ENCODE assay signal across 1 cellular context in the genomic region with DNA sequence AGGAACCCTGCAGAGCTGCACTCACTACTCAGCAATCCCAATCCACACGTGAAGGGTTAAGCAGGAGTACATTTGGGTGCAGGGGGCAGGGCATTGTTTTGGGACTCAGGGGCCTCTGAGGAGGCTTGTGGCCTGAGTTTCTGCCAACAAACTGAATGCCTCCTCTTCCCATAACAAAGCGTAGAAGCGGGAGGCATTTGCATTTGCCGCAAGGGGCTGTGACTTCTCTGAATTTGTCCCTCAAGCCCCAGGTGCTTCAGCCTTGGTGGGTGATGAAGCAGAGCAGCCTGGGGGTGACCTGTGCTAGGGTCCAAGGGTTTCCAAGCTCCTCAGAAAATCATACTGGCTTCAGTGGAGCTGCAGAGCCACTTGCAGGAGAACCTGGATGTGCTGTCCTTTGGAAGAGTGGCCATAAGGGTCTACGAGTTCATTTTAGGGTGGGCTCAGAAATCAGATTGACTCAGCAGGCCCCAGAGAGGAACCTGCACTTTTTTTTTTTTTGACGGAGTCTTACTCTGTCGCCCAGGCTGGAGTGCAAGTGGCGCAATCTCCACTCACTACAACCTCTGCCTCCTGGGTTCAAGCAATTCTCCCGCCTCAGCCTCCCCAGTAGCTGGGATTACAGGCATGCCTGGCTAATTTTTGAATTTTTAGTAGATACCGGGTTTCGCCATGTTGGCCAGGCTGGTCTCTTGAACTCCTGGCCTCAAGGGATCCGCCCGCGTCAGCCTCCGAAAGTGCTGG.
TF ChIP-seq lines count a peak whose summit lies in the region.

No MANE protein-coding gene starts in this region.

TF ChIP-seq in H1, 55 proteins besides CTCF, POLR2A, EP300 and RAD21 (continues in another document):
- TF ChIP-seq GABPA (IDR thresholded peaks at IDR 0.05; ENCODE audit: borderline replicate concordance, insufficient read depth, low read length) (no peak), RNF2 (IDR thresholded peaks at IDR 0.05; ENCODE audit: borderline replicate concordance, low read depth, low read length, missing control alignments, poor library complexity, severe bottlenecking) (no peak), CEBPB (IDR thresholded peaks at IDR 0.05; ENCODE audit: low read depth, low read length) (peak; percentile 42; the same call in 1 of the 2 replicates), JUND (IDR thresholded peaks at IDR 0.05; ENCODE audit: low read length) (no peak), TBP (IDR thresholded peaks at IDR 0.05; ENCODE audit: low read depth, low read length) (peak; percentile 82; the same call in 1 of the 2 replicates), GTF2F1 (IDR thresholded peaks at IDR 0.05; ENCODE audit: borderline replicate concordance, low read depth, low read length) (peak; percentile 56; the same call in 1 of the 2 replicates), TAF7 (optimal IDR thresholded peaks at IDR 0.05; ENCODE audit: borderline replicate concordance, low read depth, low read length) (peak; percentile 87), BACH1 (IDR thresholded peaks at IDR 0.05; ENCODE audit: low read length) (peak; percentile 42; the same call in 1 of the 2 replicates), CTBP2 (IDR thresholded peaks at IDR 0.05; ENCODE audit: borderline replicate concordance, insufficient read depth, insufficient read length, low read length) (peak; percentile 51), KDM5A (IDR thresholded peaks at IDR 0.05; ENCODE audit: low read length) (no peak), HDAC2 (IDR thresholded peaks at IDR 0.05; ENCODE audit: borderline replicate concordance in 1 of 2, low read depth in 2 of 2, low read length in 2 of 2) (0 out of 4 replicates have a peak, but pooled peaks of 1 of the 2 experiments have one; percentile 50), SP4 (IDR thresholded peaks at IDR 0.05; ENCODE audit: low read length) (no peak), YY1 (IDR thresholded peaks at IDR 0.05; ENCODE audit: low read depth, low read length) (0 out of 2 replicates have a peak, but pooled peaks have one; percentile 39), ZNF274 (IDR thresholded peaks at IDR 0.05; ENCODE audit: borderline replicate concordance, extremely low read depth, low read length) (no peak), FOSL1 (IDR thresholded peaks at IDR 0.05; ENCODE audit: insufficient read depth, low read depth, low read length) (no peak), CBX5 (IDR thresholded peaks at IDR 0.05; ENCODE audit: low read depth, low read length) (no peak), SUZ12 (IDR thresholded peaks at IDR 0.05; ENCODE audit: low read length) (no peak), SRF (IDR thresholded peaks at IDR 0.05; ENCODE audit: low read depth, low read length) (no peak), ASH2L (IDR thresholded peaks at IDR 0.05; ENCODE audit: low read length) (peak; percentile 84), MAFK (IDR thresholded peaks at IDR 0.05; ENCODE audit: low read depth, low read length) (no peak), NANOG (IDR thresholded peaks at IDR 0.05; ENCODE audit: insufficient read depth, low read depth, low read length, poor library complexity, severe bottlenecking) (peak; percentile 72), PHF8 (conservative IDR thresholded peaks at IDR 0.05; ENCODE audit: low read depth, low read length) (0 out of 2 replicates have a peak, but pooled peaks have one; percentile 32), CREB1 (IDR thresholded peaks at IDR 0.05) (peak; percentile 33; the same call in 1 of the 2 replicates), EGR1 (IDR thresholded peaks at IDR 0.05; ENCODE audit: borderline replicate concordance, low read depth, low read length) (no peak), KDM4A (IDR thresholded peaks at IDR 0.05; ENCODE audit: low read depth, low read length, severe bottlenecking) (no peak), TEAD4 (IDR thresholded peaks at IDR 0.05; ENCODE audit: low read depth, low read length) (no peak), BCL11A (IDR thresholded peaks at IDR 0.05; ENCODE audit: low read depth in 2 of 2, low read length in 2 of 2) (no peak), SIRT6 (IDR thresholded peaks at IDR 0.05; ENCODE audit: low read length) (no peak), TCF12 (IDR thresholded peaks at IDR 0.05; ENCODE audit: low read depth, low read length) (0 out of 2 replicates have a peak, but pooled peaks have one; percentile 51), BRCA1 (IDR thresholded peaks at IDR 0.05; ENCODE audit: low read depth, low read length) (no peak), RBBP5 (IDR thresholded peaks at IDR 0.05; ENCODE audit: borderline replicate concordance, low read depth, low read length) (peak; percentile 61; the same call in 1 of the 2 replicates), POU5F1 (IDR thresholded peaks at IDR 0.05; ENCODE audit: low read depth, low read length) (0 out of 2 replicates have a peak, but pooled peaks have one; percentile 60), RXRA (IDR thresholded peaks at IDR 0.05; ENCODE audit: insufficient read depth, low read depth, low read length) (0 out of 2 replicates have a peak, but pooled peaks have one; percentile 38), EZH2 (IDR thresholded peaks at IDR 0.05; ENCODE audit: low read depth, low read length, severe bottlenecking) (no peak), NRF1 (IDR thresholded peaks at IDR 0.05; ENCODE audit: low read depth, low read length) (no peak), SIX5 (IDR thresholded peaks at IDR 0.05; ENCODE audit: low read depth, low read length) (no peak), CBX8 (IDR thresholded peaks at IDR 0.05; ENCODE audit: borderline replicate concordance, low read depth, low read length) (no peak), TAF1 (IDR thresholded peaks at IDR 0.05; ENCODE audit: low read depth, low read length) (peak; percentile 84), CHD1 (IDR thresholded peaks at IDR 0.05; ENCODE audit: low read depth, low read length) (no peak), KDM1A (IDR thresholded peaks at IDR 0.05; ENCODE audit: borderline replicate concordance, low read length) (no peak), RFX5 (IDR thresholded peaks at IDR 0.05; ENCODE audit: borderline replicate concordance, low read depth, low read length) (no peak), SIN3A (conservative IDR thresholded peaks at IDR 0.05 in 1 of 2, IDR thresholded peaks at IDR 0.05 in 1 of 2; ENCODE audit: low read depth in 1 of 2, low read length in 2 of 2) (peak; percentile 60 to 75; a peak in 2 of 4 replicates), SP1 (IDR thresholded peaks at IDR 0.05; ENCODE audit: low read depth, low read length) (peak; percentile 90), SAP30 (IDR thresholded peaks at IDR 0.05; ENCODE audit: insufficient read depth, insufficient replicate concordance, low read length) (no peak), HDAC6 (IDR thresholded peaks at IDR 0.05; ENCODE audit: low read depth, low read length) (no peak), JUN (IDR thresholded peaks at IDR 0.05; ENCODE audit: low read depth, low read length) (no peak), POLR2AphosphoS5 (IDR thresholded peaks at IDR 0.05; ENCODE audit: low read depth, low read length) (peak; percentile 90), CHD2 (IDR thresholded peaks at IDR 0.05; ENCODE audit: low read length) (0 out of 2 replicates have a peak, but pooled peaks have one; percentile 43)
- TF ChIP-seq, protein P1, sequence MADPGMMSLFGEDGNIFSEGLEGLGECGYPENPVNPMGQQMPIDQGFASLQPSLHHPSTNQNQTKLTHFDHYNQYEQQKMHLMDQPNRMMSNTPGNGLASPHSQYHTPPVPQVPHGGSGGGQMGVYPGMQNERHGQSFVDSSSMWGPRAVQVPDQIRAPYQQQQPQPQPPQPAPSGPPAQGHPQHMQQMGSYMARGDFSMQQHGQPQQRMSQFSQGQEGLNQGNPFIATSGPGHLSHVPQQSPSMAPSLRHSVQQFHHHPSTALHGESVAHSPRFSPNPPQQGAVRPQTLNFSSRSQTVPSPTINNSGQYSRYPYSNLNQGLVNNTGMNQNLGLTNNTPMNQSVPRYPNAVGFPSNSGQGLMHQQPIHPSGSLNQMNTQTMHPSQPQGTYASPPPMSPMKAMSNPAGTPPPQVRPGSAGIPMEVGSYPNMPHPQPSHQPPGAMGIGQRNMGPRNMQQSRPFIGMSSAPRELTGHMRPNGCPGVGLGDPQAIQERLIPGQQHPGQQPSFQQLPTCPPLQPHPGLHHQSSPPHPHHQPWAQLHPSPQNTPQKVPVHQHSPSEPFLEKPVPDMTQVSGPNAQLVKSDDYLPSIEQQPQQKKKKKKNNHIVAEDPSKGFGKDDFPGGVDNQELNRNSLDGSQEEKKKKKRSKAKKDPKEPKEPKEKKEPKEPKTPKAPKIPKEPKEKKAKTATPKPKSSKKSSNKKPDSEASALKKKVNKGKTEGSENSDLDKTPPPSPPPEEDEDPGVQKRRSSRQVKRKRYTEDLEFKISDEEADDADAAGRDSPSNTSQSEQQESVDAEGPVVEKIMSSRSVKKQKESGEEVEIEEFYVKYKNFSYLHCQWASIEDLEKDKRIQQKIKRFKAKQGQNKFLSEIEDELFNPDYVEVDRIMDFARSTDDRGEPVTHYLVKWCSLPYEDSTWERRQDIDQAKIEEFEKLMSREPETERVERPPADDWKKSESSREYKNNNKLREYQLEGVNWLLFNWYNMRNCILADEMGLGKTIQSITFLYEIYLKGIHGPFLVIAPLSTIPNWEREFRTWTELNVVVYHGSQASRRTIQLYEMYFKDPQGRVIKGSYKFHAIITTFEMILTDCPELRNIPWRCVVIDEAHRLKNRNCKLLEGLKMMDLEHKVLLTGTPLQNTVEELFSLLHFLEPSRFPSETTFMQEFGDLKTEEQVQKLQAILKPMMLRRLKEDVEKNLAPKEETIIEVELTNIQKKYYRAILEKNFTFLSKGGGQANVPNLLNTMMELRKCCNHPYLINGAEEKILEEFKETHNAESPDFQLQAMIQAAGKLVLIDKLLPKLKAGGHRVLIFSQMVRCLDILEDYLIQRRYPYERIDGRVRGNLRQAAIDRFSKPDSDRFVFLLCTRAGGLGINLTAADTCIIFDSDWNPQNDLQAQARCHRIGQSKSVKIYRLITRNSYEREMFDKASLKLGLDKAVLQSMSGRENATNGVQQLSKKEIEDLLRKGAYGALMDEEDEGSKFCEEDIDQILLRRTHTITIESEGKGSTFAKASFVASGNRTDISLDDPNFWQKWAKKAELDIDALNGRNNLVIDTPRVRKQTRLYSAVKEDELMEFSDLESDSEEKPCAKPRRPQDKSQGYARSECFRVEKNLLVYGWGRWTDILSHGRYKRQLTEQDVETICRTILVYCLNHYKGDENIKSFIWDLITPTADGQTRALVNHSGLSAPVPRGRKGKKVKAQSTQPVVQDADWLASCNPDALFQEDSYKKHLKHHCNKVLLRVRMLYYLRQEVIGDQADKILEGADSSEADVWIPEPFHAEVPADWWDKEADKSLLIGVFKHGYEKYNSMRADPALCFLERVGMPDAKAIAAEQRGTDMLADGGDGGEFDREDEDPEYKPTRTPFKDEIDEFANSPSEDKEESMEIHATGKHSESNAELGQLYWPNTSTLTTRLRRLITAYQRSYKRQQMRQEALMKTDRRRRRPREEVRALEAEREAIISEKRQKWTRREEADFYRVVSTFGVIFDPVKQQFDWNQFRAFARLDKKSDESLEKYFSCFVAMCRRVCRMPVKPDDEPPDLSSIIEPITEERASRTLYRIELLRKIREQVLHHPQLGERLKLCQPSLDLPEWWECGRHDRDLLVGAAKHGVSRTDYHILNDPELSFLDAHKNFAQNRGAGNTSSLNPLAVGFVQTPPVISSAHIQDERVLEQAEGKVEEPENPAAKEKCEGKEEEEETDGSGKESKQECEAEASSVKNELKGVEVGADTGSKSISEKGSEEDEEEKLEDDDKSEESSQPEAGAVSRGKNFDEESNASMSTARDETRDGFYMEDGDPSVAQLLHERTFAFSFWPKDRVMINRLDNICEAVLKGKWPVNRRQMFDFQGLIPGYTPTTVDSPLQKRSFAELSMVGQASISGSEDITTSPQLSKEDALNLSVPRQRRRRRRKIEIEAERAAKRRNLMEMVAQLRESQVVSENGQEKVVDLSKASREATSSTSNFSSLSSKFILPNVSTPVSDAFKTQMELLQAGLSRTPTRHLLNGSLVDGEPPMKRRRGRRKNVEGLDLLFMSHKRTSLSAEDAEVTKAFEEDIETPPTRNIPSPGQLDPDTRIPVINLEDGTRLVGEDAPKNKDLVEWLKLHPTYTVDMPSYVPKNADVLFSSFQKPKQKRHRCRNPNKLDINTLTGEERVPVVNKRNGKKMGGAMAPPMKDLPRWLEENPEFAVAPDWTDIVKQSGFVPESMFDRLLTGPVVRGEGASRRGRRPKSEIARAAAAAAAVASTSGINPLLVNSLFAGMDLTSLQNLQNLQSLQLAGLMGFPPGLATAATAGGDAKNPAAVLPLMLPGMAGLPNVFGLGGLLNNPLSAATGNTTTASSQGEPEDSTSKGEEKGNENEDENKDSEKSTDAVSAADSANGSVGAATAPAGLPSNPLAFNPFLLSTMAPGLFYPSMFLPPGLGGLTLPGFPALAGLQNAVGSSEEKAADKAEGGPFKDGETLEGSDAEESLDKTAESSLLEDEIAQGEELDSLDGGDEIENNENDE (IDR thresholded peaks at IDR 0.05; ENCODE audit: insufficient replicate concordance, low read length), result peak; percentile 26
- TF ChIP-seq, protein P2, sequence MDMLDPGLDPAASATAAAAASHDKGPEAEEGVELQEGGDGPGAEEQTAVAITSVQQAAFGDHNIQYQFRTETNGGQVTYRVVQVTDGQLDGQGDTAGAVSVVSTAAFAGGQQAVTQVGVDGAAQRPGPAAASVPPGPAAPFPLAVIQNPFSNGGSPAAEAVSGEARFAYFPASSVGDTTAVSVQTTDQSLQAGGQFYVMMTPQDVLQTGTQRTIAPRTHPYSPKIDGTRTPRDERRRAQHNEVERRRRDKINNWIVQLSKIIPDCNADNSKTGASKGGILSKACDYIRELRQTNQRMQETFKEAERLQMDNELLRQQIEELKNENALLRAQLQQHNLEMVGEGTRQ (IDR thresholded peaks at IDR 0.05; ENCODE audit: low read length), result no peak
- TF ChIP-seq, protein P3, sequence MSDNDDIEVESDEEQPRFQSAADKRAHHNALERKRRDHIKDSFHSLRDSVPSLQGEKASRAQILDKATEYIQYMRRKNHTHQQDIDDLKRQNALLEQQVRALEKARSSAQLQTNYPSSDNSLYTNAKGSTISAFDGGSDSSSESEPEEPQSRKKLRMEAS (IDR thresholded peaks at IDR 0.05), result no peak
- TF ChIP-seq, protein P4, sequence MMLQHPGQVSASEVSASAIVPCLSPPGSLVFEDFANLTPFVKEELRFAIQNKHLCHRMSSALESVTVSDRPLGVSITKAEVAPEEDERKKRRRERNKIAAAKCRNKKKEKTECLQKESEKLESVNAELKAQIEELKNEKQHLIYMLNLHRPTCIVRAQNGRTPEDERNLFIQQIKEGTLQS (IDR thresholded peaks at IDR 0.05; ENCODE audit: insufficient read depth, low read depth, low read length), result no peak
- TF ChIP-seq, protein P5, sequence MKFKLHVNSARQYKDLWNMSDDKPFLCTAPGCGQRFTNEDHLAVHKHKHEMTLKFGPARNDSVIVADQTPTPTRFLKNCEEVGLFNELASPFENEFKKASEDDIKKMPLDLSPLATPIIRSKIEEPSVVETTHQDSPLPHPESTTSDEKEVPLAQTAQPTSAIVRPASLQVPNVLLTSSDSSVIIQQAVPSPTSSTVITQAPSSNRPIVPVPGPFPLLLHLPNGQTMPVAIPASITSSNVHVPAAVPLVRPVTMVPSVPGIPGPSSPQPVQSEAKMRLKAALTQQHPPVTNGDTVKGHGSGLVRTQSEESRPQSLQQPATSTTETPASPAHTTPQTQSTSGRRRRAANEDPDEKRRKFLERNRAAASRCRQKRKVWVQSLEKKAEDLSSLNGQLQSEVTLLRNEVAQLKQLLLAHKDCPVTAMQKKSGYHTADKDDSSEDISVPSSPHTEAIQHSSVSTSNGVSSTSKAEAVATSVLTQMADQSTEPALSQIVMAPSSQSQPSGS (IDR thresholded peaks at IDR 0.05; ENCODE audit: low read length), result no peak
- TF ChIP-seq, protein P6, sequence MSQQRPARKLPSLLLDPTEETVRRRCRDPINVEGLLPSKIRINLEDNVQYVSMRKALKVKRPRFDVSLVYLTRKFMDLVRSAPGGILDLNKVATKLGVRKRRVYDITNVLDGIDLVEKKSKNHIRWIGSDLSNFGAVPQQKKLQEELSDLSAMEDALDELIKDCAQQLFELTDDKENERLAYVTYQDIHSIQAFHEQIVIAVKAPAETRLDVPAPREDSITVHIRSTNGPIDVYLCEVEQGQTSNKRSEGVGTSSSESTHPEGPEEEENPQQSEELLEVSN (IDR thresholded peaks at IDR 0.05), result no peak
